In the genomic region with DNA sequence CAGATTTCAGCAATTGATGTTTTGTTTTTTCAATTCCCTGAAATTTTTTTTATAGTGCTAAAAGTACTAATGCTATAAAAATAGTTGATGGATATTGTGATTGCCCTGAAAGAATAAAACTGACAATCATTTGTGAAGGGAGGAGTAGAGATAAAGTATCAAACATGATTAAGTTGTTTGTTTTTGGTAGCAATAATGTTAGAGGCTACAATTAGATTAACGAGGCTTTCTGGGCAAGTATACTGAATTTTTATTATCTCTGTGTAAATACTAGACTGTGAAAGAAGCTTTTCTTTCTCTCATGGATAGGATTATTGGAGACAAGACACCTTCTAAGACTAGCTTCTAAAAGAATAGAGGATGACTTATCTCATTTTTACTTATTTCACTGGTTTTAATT, we compare ENCODE assay signal across 1 cellular context.
TF ChIP-seq lines count a peak whose summit lies in the region.

No MANE protein-coding gene starts in this region.

TF ChIP-seq in HEK293, 187 proteins besides CTCF, POLR2A, EP300 and RAD21 (continued from another document):
- TF ChIP-seq, protein P1, sequence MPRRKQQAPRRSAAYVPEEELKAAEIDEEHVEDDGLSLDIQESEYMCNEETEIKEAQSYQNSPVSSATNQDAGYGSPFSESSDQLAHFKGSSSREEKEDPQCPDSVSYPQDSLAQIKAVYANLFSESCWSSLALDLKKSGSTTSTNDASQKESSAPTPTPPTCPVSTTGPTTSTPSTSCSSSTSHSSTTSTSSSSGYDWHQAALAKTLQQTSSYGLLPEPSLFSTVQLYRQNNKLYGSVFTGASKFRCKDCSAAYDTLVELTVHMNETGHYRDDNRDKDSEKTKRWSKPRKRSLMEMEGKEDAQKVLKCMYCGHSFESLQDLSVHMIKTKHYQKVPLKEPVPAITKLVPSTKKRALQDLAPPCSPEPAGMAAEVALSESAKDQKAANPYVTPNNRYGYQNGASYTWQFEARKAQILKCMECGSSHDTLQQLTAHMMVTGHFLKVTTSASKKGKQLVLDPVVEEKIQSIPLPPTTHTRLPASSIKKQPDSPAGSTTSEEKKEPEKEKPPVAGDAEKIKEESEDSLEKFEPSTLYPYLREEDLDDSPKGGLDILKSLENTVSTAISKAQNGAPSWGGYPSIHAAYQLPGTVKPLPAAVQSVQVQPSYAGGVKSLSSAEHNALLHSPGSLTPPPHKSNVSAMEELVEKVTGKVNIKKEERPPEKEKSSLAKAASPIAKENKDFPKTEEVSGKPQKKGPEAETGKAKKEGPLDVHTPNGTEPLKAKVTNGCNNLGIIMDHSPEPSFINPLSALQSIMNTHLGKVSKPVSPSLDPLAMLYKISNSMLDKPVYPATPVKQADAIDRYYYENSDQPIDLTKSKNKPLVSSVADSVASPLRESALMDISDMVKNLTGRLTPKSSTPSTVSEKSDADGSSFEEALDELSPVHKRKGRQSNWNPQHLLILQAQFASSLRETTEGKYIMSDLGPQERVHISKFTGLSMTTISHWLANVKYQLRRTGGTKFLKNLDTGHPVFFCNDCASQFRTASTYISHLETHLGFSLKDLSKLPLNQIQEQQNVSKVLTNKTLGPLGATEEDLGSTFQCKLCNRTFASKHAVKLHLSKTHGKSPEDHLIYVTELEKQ (tag by site-specific recombination; IDR thresholded peaks at IDR 0.05; ENCODE audit: borderline replicate concordance) = peak; percentile 65; the same call in 1 of the 2 replicates
- TF ChIP-seq ZEB2 (tag by site-specific recombination; IDR thresholded peaks at IDR 0.05) = peak; percentile 69
- no peak for TF ChIP-seq PBX3 (CRISPR knock-in tag; IDR thresholded peaks at IDR 0.05)
- TF ChIP-seq SP7 (tag by site-specific recombination; IDR thresholded peaks at IDR 0.05) = peak; percentile 78
- TF ChIP-seq WT1 (tag by site-specific recombination; IDR thresholded peaks at IDR 0.05) = peak; percentile 100
- 0 out of 2 replicates have a peak, but pooled peaks have one; percentile 34 for TF ChIP-seq ZNF366 (tag by site-specific recombination; conservative IDR thresholded peaks at IDR 0.05)
- no peak for TF ChIP-seq ZNF175 (tag by site-specific recombination; IDR thresholded peaks at IDR 0.05)
- TF ChIP-seq ZNF768 (tag by site-specific recombination; IDR thresholded peaks at IDR 0.05) = no peak
- no peak for TF ChIP-seq ZNF404 (tag by site-specific recombination; IDR thresholded peaks at IDR 0.05)
- TF ChIP-seq, protein P2, sequence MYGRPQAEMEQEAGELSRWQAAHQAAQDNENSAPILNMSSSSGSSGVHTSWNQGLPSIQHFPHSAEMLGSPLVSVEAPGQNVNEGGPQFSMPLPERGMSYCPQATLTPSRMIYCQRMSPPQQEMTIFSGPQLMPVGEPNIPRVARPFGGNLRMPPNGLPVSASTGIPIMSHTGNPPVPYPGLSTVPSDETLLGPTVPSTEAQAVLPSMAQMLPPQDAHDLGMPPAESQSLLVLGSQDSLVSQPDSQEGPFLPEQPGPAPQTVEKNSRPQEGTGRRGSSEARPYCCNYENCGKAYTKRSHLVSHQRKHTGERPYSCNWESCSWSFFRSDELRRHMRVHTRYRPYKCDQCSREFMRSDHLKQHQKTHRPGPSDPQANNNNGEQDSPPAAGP (tag by site-specific recombination; IDR thresholded peaks at IDR 0.05) = no peak
- no peak for TF ChIP-seq ZNF776 (tag by site-specific recombination; IDR thresholded peaks at IDR 0.05; ENCODE audit: borderline replicate concordance)
- peak; percentile 82 for TF ChIP-seq ZNF843 (tag by site-specific recombination; IDR thresholded peaks at IDR 0.05)
